ENCODE assay signal across 1 cellular context in the genomic region with DNA sequence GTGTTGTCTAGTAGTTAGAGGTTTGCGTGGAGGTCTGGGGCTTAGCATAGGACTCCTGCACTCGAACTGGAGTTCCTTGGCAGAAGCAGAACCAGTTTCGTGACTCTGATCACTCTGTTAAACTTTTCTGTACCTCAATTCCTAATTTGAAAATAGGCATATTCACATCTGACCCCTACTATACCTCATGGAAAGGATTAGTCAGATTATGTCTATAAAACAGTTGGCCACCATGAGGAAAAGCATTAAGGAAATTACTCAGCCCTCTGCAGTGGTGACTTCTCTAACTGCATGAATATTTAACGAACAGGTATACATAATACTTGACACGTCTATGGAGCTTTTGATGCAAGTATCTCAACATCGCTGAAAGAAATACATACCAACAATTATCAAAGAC.
TF ChIP-seq lines count a peak whose summit lies in the region.

No MANE protein-coding gene starts in this region.

TF ChIP-seq in SK-N-SH treated with all-trans-retinoic acid at 6 μM for 48 hours, 23 proteins besides CTCF, POLR2A, EP300 and RAD21 (continued from another document):
- no peak for TF ChIP-seq ZNF8 (CRISPR knock-in tag; IDR thresholded peaks at IDR 0.05)
- TF ChIP-seq ZC3H10 (CRISPR knock-in tag; IDR thresholded peaks at IDR 0.05), result no peak
- TF ChIP-seq BACH2 (CRISPR knock-in tag; IDR thresholded peaks at IDR 0.05; ENCODE audit: borderline replicate concordance), result no peak
- TF ChIP-seq TOX (CRISPR knock-in tag; IDR thresholded peaks at IDR 0.05; ENCODE audit: borderline replicate concordance), result no peak
